ENCODE assay signal across 8 cellular contexts in genomic region chrX:74923942-74924448, GRCh38. TPM values are rescaled to one million over a fixed set of nuclear protein-coding genes. Genes with fewer than 3 reads are reported as not detected.
DNase-seq lines count a peak whose midpoint lies in the region; ATAC-seq and TF ChIP-seq lines count a peak whose summit lies in the region.

No MANE protein-coding gene starts in this region.

- H3K4me3 ChIP-seq in cardiac muscle cell (peak overlapping the region; percentile 42), skeletal muscle satellite cell (ENCODE audit: low read length) (no peak overlapping the region)

- no peaks in the 10 kb centered on the region for H3K36me3 ChIP-seq in cardiac muscle cell
- no peaks in the 10 kb centered on the region for H3K36me3 ChIP-seq in skeletal muscle satellite cell (ENCODE audit: insufficient read depth, low read length)

- no peak for TF ChIP-seq CTCF in VCaP (conservative IDR thresholded peaks at IDR 0.05)
- TF ChIP-seq CTCF in cardiac muscle cell (IDR thresholded peaks at IDR 0.05; ENCODE audit: low read depth, low read length), result no peak

- H3K9me3 ChIP-seq in cardiac muscle cell (ENCODE audit: low read depth) (peaks cover 4% of the 10 kb centered on the region), skeletal muscle satellite cell (replicated peaks; ENCODE audit: low read length) (no peaks in the 10 kb centered on the region)

- peak; percentile 18 for ATAC-seq in HG02885 (IDR thresholded peaks at IDR 0.05; ENCODE audit: poor library complexity, unreplicated experiment)

- H3K27ac ChIP-seq in VCaP (peak overlapping the region; percentile 58), cardiac muscle cell (no peak overlapping the region)

- peak; percentile 29 for TF ChIP-seq POLR2A in GM15510 (IDR thresholded peaks at IDR 0.05; ENCODE audit: borderline replicate concordance, extremely low read depth, insufficient read length)

- peaks cover 23% of the 10 kb centered on the region for H3K27me3 ChIP-seq in cardiac muscle cell
- peaks cover 28% of the 10 kb centered on the region for H3K27me3 ChIP-seq in skeletal muscle satellite cell (ENCODE audit: control insufficient read depth, insufficient read depth, low read length)

- DNase-seq in cardiac muscle cell (ENCODE audit: low read depth in 1 of 2, low spot score in 1 of 2), result peak; percentile 7 to 26
- no peak for DNase-seq in DMS153 treated with DMSO at 0.1 percent for 48 hours (lab: John Stamatoyannopoulos, UW; ENCODE audit: unreplicated experiment)
- DNase-seq in HuH-7.5 (ENCODE audit: low spot score), result no peak
- no peak for DNase-seq in SKM-1 (lab: John Stamatoyannopoulos, UW; ENCODE audit: unreplicated experiment)

- peak overlapping the region; percentile 77 for H3K4me2 ChIP-seq in skeletal muscle satellite cell (ENCODE audit: low read length)

- no peak overlapping the region for H3K9ac ChIP-seq in skeletal muscle satellite cell (ENCODE audit: low read depth, low read length)

- H3K4me1 ChIP-seq in cardiac muscle cell (ENCODE audit: low read depth), result no peaks in the 10 kb centered on the region
- no peaks in the 10 kb centered on the region for H3K4me1 ChIP-seq in skeletal muscle satellite cell (ENCODE audit: control insufficient read depth, insufficient read depth, low read length)

RNA-seq across cellular contexts. Expression of gene NEXMIF, which starts 1.3 kb away (rescaled TPM):
- 0.46 and 1.0 TPM in 2 replicates for total RNA-seq in cardiac muscle cell
- polyA plus RNA-seq in cardiac muscle cell, result 0.57 TPM in 1 of 2 replicates, not detected in the other
- total RNA-seq in skeletal muscle satellite cell (2012; rRNA removed), result under 0.01 TPM in 1 of 2 replicates, not detected in the other

Comparison
In these comparisons a context has a peak if more than half of its experiments do, and no peak if none do; other contexts are left out.
1. DNase-seq: peak in cardiac muscle cell (2 of 2); none in DMS153 treated with DMSO at 0.1 percent for 48 hours (single experiment), HuH-7.5 (single experiment) and SKM-1 (single experiment).